Comparison of ENCODE assay signal across 10 cellular contexts in the genomic region with DNA sequence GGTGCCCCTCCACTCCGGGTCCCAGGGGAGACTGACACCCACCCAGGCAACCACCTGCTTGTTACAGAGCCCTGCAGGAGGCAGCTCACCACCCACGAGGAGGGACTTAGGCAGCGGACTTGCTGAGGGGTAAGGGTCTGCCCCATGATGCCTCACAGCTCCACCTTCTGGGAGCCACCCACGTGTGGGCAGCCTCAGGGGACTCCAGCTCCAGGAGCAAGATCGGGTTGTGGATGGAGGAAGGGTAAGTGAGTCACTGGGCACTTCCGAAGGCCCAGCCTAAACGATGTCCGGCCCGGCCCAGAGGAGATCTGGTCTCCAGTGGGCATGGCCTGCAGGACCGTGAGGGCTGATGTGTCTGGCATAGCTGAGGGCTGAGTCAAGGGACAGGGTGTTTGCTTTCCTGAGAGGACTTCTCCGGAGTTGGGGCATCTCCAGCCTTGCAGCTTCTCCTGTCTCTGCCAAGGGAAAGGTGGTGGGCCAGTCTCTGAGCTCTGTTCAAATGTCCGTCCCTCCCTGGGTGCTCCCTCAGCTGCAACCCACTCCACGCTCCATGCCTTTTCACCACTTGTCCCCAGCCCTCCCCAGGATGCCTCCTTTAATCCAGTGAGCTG. TPM values are rescaled to one million over a fixed set of nuclear protein-coding genes. Genes with fewer than 3 reads are reported as not detected.
A peak's percentile ranks its signal among the peaks of the same experiment; 100 is the strongest.
DNase-seq lines count a peak whose midpoint lies in the region; ATAC-seq and TF ChIP-seq lines count a peak whose summit lies in the region.
"Had no signal": no experiment of that assay in that cellular context is flagged by ENCODE, and none has a peak within 500 bp of the region (broad histone marks: within the 10 kb centered on the region; RNA-seq: fewer than 3 reads in every experiment).

No MANE protein-coding gene starts in this region.

- H3K4me1 ChIP-seq in DOHH2 (ENCODE audit: control insufficient read depth, low read length): peaks cover 19% of the 10 kb centered on the region
- peaks cover 45% of the 10 kb centered on the region for H3K4me1 ChIP-seq in PC-3 (ENCODE audit: insufficient read depth, low read length)

- BruUV-seq in PC-3 (replicated peaks; lab: Mats Ljungman, UMichigan): no TSS peak

- H3K27me3 ChIP-seq in DOHH2 (ENCODE audit: control insufficient read depth, low read length) (no peaks in the 10 kb centered on the region), PC-3 (ENCODE audit: low read length) (no peaks in the 10 kb centered on the region)
- H3K27me3 ChIP-seq: ovary had no signal

- H3K27ac ChIP-seq in DOHH2 (ENCODE audit: low read depth, low read length) (no peak overlapping the region), PC-3 (ENCODE audit: low read length) (peak overlapping the region; percentile 95)
- H3K27ac ChIP-seq: ovary had no signal

- H4K20me1 ChIP-seq in DOHH2 (ENCODE audit: control insufficient read depth, insufficient read depth, low read depth, low read length) (no peaks in the 10 kb centered on the region), PC-3 (ENCODE audit: low read length) (no peaks in the 10 kb centered on the region)

- CTCF ChIA-PET in PC-3 (lab: Charles Lee): interaction anchor here (1.0 to 3.0 kb wide), 9 partner anchors 10 to 104 kb away, joined by 4 to 32 read pairs (median 7); a partner anchor contains a TSS

- no peaks in the 10 kb centered on the region for H3K9me2 ChIP-seq in DOHH2 (replicated peaks; ENCODE audit: control insufficient read depth, low read length)
- H3K9me2 ChIP-seq in PC-3 (replicated peaks; ENCODE audit: low read length): no peaks in the 10 kb centered on the region

- H3K9me3 ChIP-seq in DOHH2 (ENCODE audit: control insufficient read depth, insufficient read depth, low read length): no peaks in the 10 kb centered on the region
- no peaks in the 10 kb centered on the region for H3K9me3 ChIP-seq in PC-3 (ENCODE audit: low read length)
- H3K9me3 ChIP-seq: ovary had no signal

- peak overlapping the region; percentile 74 for H3K9ac ChIP-seq in PC-3 (ENCODE audit: low read length)

- H3K36me3 ChIP-seq in DOHH2 (ENCODE audit: control insufficient read depth, low read length): no peaks in the 10 kb centered on the region
- H3K36me3 ChIP-seq in PC-3 (ENCODE audit: low read depth, low read length): no peaks in the 10 kb centered on the region
- H3K36me3 ChIP-seq: ovary had no signal

- POLR2A ChIA-PET in PC-3 (lab: Charles Lee; ENCODE audit: unreplicated experiment): interaction anchor here (0.6 to 1.1 kb wide), 6 partner anchors 9 to 579 kb away, joined by 4 to 14 read pairs (median 5); no protein-coding TSS in a partner anchor

- peak; percentile 94 for ATAC-seq in PC-3
- no peak for ATAC-seq in activated CD4-positive, CD25-positive, alpha-beta regulatory T cell treated with anti-CD3 and anti-CD28 coated beads, Interleukin-2, amount 50 U/mL, for 24 hours
- ATAC-seq in HG03378 (IDR thresholded peaks at IDR 0.05; ENCODE audit: unreplicated experiment): no peak
- no peak for ATAC-seq in HG02642 (IDR thresholded peaks at IDR 0.05; ENCODE audit: poor library complexity, unreplicated experiment)

- peak; percentile 99 for DNase-seq in PC-3
- peak; percentile 89 for DNase-seq in fibroblast of gingiva (ENCODE audit: low read depth)
- DNase-seq in skeletal muscle cell (ENCODE audit: low read depth): peak; percentile 11
- DNase-seq in NCI-H1694 (lab: John Stamatoyannopoulos, UW): no peak

- no peak overlapping the region for H3K4me3 ChIP-seq in DOHH2 (ENCODE audit: low read length)
- peak overlapping the region; percentile 44; the same call in 1 of the 2 replicates for H3K4me3 ChIP-seq in PC-3 (ENCODE audit: low read length)
- H3K4me3 ChIP-seq in skeletal muscle cell (ENCODE audit: low read depth, low read length): no peak overlapping the region
- H3K4me3 ChIP-seq: ovary had no signal

- H3K79me2 ChIP-seq in DOHH2 (ENCODE audit: control insufficient read depth, low read length) (no peaks in the 10 kb centered on the region), PC-3 (ENCODE audit: low read length) (peaks cover 8% of the 10 kb centered on the region; the same call in 1 of the 2 replicates)

- intact Hi-C loops in PC-3 (cut with micrococcal nuclease): loop anchor here (1.0 to 5.0 kb wide), 7 partner anchors 10 to 122 kb away; a partner anchor contains a TSS

- H2AFZ ChIP-seq in PC-3 (ENCODE audit: low read length): peak overlapping the region; percentile 83

- H3K4me2 ChIP-seq in DOHH2 (ENCODE audit: low read length) (peak overlapping the region; percentile 61; the same call in 1 of the 2 replicates), PC-3 (ENCODE audit: low read length) (peak overlapping the region; percentile 74)

- TF ChIP-seq CTCF in DOHH2 (IDR thresholded peaks at IDR 0.05; ENCODE audit: low read depth, low read length, poor library complexity, severe bottlenecking) (no peak), PC-3 (conservative IDR thresholded peaks at IDR 0.05; ENCODE audit: low read depth, low read length) (no peak)

- H3F3A ChIP-seq in DOHH2 (ENCODE audit: control insufficient read depth, insufficient read depth): 0 out of 2 replicates have a peak, but pooled peaks cover 3% of the 10 kb centered on the region
- H3F3A ChIP-seq in PC-3 (ENCODE audit: low read length, unreplicated experiment): peaks cover 7% of the 10 kb centered on the region

RNA-seq across cellular contexts. Expression of a gene that starts 32.3 kb away (rescaled TPM):
- total RNA-seq in PC-3 (2014; rRNA removed): 54.8 and 72.9 TPM in 2 replicates
- total RNA-seq: activated T-cell treated with anti-CD3 and anti-CD28 coated beads, Interleukin-2, amount 50 U/mL, for 72 hours had no signal

RNA-seq across cellular contexts. Expression of a gene that starts 43.7 kb away (rescaled TPM):
- total RNA-seq in PC-3 (2014; rRNA removed): 7.1 and 8.8 TPM in 2 replicates
